Comparison of ENCODE assay signal across 9 cellular contexts in the genomic region with DNA sequence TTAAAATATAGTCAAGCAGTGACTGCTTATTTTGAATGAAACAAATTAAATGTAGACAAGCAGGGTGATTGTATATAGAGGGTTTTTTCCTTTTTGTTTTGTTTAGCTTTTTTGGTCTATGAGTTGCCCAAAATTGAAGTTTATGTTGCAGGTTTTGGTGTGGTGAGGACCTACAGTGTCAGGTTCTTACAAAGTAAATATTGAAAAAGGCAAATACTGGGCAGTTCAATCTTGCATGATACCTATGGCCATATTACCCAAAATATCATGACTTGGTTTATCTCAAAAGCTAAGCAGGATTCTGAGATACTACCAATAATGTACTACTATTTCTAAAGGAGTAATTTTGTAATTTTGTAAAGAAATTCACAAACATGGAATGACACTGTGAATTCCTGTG. TPM values are rescaled to one million over a fixed set of nuclear protein-coding genes. Genes with fewer than 3 reads are reported as not detected.
A peak's percentile ranks its signal among the peaks of the same experiment; 100 is the strongest.
DNase-seq lines count a peak whose midpoint lies in the region; ATAC-seq and TF ChIP-seq lines count a peak whose summit lies in the region.
"Had no signal": no experiment of that assay in that cellular context is flagged by ENCODE, and none has a peak within 500 bp of the region (broad histone marks: within the 10 kb centered on the region; RNA-seq: fewer than 3 reads in every experiment).

No MANE protein-coding gene starts in this region.

- POLR2A ChIA-PET in AG04449 (lab: Yijun Ruan, JAX) (interaction anchor here (1.2 to 4.6 kb wide), 3 partner anchors 8 to 97 kb away, joined by 5 to 60 read pairs (median 55); a partner anchor contains a TSS), IMR-90 (lab: Charles Lee; ENCODE audit: unreplicated experiment) (interaction anchor here (0.5 kb wide), 1 partner anchor 101 kb away, joined by 3 read pairs; no protein-coding TSS in a partner anchor)
- POLR2A ChIA-PET in naive thymus-derived CD8-positive, alpha-beta T cell (lab: Charles Lee): interaction anchor here (4.4 kb wide), 1 partner anchor 29 kb away, joined by 104 read pairs; a partner anchor contains a TSS

- H3K9me1 ChIP-seq in IMR-90 (ENCODE audit: insufficient read depth, low read length): no peaks in the 10 kb centered on the region

- H4K8ac ChIP-seq in IMR-90 (ENCODE audit: low read depth in 2 of 2, low read length in 2 of 2): no peak overlapping the region

- H2BK15ac ChIP-seq in IMR-90 (ENCODE audit: low read depth, low read length): no peak overlapping the region

- H3K79me1 ChIP-seq in IMR-90 (ENCODE audit: low read depth in 1 of 2, low read length in 2 of 2): peaks cover 0 to 21% of the 10 kb centered on the region in 2 experiments; a peak in 2 of 4 replicates

- peak overlapping the region; percentile 98 for H3K4me2 ChIP-seq in IMR-90 (ENCODE audit: low read depth, low read length)

- in situ Hi-C loops in IMR-90 (cut with MboI; ENCODE audit: low sequenced_read_pairs): no loop called here

- H4K5ac ChIP-seq in IMR-90 (ENCODE audit: low read depth, low read length): peak overlapping the region; percentile 67; the same call in 1 of the 2 replicates

- TF ChIP-seq CTCF in AG04449 (IDR thresholded peaks at IDR 0.05; ENCODE audit: insufficient read depth, low read length, missing control alignments) (no peak), IMR-90 (conservative IDR thresholded peaks at IDR 0.05; ENCODE audit: low read depth, low read length) (no peak), chondrocyte (IDR thresholded peaks at IDR 0.05) (no peak)

- CTCF ChIA-PET in AG04449 (lab: Yijun Ruan, JAX): interaction anchor here (1.8 to 5.5 kb wide), 2 partner anchors 16 to 108 kb away, joined by 6 to 59 read pairs; no protein-coding TSS in a partner anchor
- CTCF ChIA-PET in IMR-90 (lab: Yijun Ruan, JAX): interaction anchor here (0.6 to 2.7 kb wide), 3 partner anchors 28 to 117 kb away, joined by 3 to 7 read pairs (median 4); a partner anchor contains a TSS

- H3K23ac ChIP-seq in IMR-90 (ENCODE audit: low read depth, low read length): peak overlapping the region; percentile 40; the same call in 1 of the 2 replicates

- H4K91ac ChIP-seq in IMR-90 (ENCODE audit: insufficient read depth, low read depth, low read length): no peak overlapping the region

- no peak for TF ChIP-seq RAD21 in IMR-90 (IDR thresholded peaks at IDR 0.05; ENCODE audit: low read length)

- no peak overlapping the region; the same call in 1 of the 2 replicates for H3K14ac ChIP-seq in IMR-90 (replicated peaks; ENCODE audit: low read depth, low read length)

- H2AK5ac ChIP-seq in IMR-90 (ENCODE audit: low read depth, low read length): no peak overlapping the region

- no peak overlapping the region; the same call in 1 of the 2 replicates for H3K18ac ChIP-seq in IMR-90 (ENCODE audit: low read depth, low read length)

- H3K56ac ChIP-seq in IMR-90 (ENCODE audit: extremely low read depth, insufficient read depth, low read length): no peak overlapping the region

- no peak for DNase-seq in AG04449 (ENCODE audit: low read depth, low spot score)
- DNase-seq in IMR-90: no peak
- no peak for DNase-seq in chondrocyte (ENCODE audit: low spot score)
- DNase-seq in naive thymus-derived CD8-positive, alpha-beta T cell: no peak
- no peak for DNase-seq in NCI-H345 (lab: John Stamatoyannopoulos, UW)
- DNase-seq in NCI-H774 (lab: John Stamatoyannopoulos, UW): no peak
- no peak for DNase-seq in central memory CD4-positive, alpha-beta T cell
- DNase-seq: activated gamma-delta T cell had no signal

- H2AK9ac ChIP-seq in IMR-90 (replicated peaks; ENCODE audit: low read depth, low read length, poor library complexity): no peak overlapping the region

- H3K9ac ChIP-seq in IMR-90 (ENCODE audit: low read depth, low read length): peak overlapping the region; percentile 84

- peak overlapping the region; percentile 98 for H3K27ac Mint-ChIP-seq in chondrocyte (ENCODE audit: unreplicated experiment)
- peak overlapping the region in 4 of 10 donors; percentile 23 to 69 (median 56) for H3K27ac Mint-ChIP-seq in naive thymus-derived CD8-positive, alpha-beta T cell

- no peak overlapping the region for H2BK20ac ChIP-seq in IMR-90 (ENCODE audit: low read depth, low read length)

- H4K20me1 ChIP-seq in IMR-90 (ENCODE audit: insufficient read depth, low read length): peaks cover 3% of the 10 kb centered on the region; the same call in 1 of the 2 replicates

- H2BK120ac ChIP-seq in IMR-90 (ENCODE audit: low read depth, low read length): no peak overlapping the region

- no peaks in the 10 kb centered on the region for H3K36me3 ChIP-seq in IMR-90 (ENCODE audit: control insufficient read depth, insufficient read depth, low read length)

- no peaks in the 10 kb centered on the region for H3K9me3 ChIP-seq in IMR-90 (ENCODE audit: control insufficient read depth, insufficient read depth, low read length)

- H3K27ac ChIP-seq in IMR-90 (ENCODE audit: insufficient read depth, low read length): peak overlapping the region; percentile 85; the same call in 1 of the 2 replicates

- BruUV-seq in IMR-90 (replicated peaks; lab: Mats Ljungman, UMichigan): no TSS peak

- H3K4me3 Mint-ChIP-seq in chondrocyte (ENCODE audit: unreplicated experiment): peak overlapping the region; percentile 93
- peak overlapping the region; percentile 19 to 97 (median 86) for H3K4me3 Mint-ChIP-seq in naive thymus-derived CD8-positive, alpha-beta T cell

- TF ChIP-seq POLR2A in IMR-90 (IDR thresholded peaks at IDR 0.05; ENCODE audit: low read depth, low read length): no peak

- no peak overlapping the region for H3K4ac ChIP-seq in IMR-90 (ENCODE audit: low read depth, low read length)

- H3K4me1 ChIP-seq in IMR-90 (ENCODE audit: control insufficient read depth, insufficient read depth, low read length): peaks cover 6% of the 10 kb centered on the region

- no peaks in the 10 kb centered on the region for H3K36me3 Mint-ChIP-seq in chondrocyte (ENCODE audit: low read depth)
- no peaks in the 10 kb centered on the region for H3K36me3 Mint-ChIP-seq in naive thymus-derived CD8-positive, alpha-beta T cell

- no peaks in the 10 kb centered on the region for H3K27me3 Mint-ChIP-seq in chondrocyte (ENCODE audit: low read depth)
- H3K27me3 Mint-ChIP-seq in naive thymus-derived CD8-positive, alpha-beta T cell: peaks cover 0 to 2% (median 0%) of the 10 kb centered on the region in 5 donors

- H3K9me3 Mint-ChIP-seq in chondrocyte (ENCODE audit: low read depth): no peaks in the 10 kb centered on the region
- H3K9me3 Mint-ChIP-seq in naive thymus-derived CD8-positive, alpha-beta T cell: no peaks in the 10 kb centered on the region

- no peak overlapping the region for H2AFZ ChIP-seq in IMR-90 (replicated peaks; ENCODE audit: low read length, poor library complexity)

- ATAC-seq in IMR-90 (ENCODE audit: low read depth) (no peak), HG03039 (IDR thresholded peaks at IDR 0.05; ENCODE audit: unreplicated experiment) (no peak)
- no peak for ATAC-seq in naive thymus-derived CD8-positive, alpha-beta T cell

- H3K4me3 ChIP-seq in AG04449 (ENCODE audit: low read depth, low read length) (peak overlapping the region; percentile 61), IMR-90 (ENCODE audit: insufficient read depth, low read depth, low read length) (peak overlapping the region; percentile 80)

- no peaks in the 10 kb centered on the region for H3K27me3 ChIP-seq in IMR-90 (ENCODE audit: control insufficient read depth, insufficient read depth, low read length)

- dilution Hi-C loops in IMR-90 (cut with HindIII; ENCODE audit: low sequenced_read_pairs, unreplicated experiment): no loop called here

- H3K4me1 Mint-ChIP-seq in chondrocyte (ENCODE audit: low read depth): peaks cover 51% of the 10 kb centered on the region
- peaks cover 15 to 59% (median 46%) of the 10 kb centered on the region in 4 donors for H3K4me1 Mint-ChIP-seq in naive thymus-derived CD8-positive, alpha-beta T cell

- intact Hi-C loops in IMR-90 (cut with micrococcal nuclease): no loop called here

- H2BK5ac ChIP-seq in IMR-90 (ENCODE audit: low read depth, low read length, poor library complexity, severe bottlenecking): peak overlapping the region; percentile 100

TF ChIP-seq in IMR-90, 13 proteins besides CTCF, POLR2A, EP300 and RAD21:
- no peak for TF ChIP-seq CEBPB (IDR thresholded peaks at IDR 0.05; ENCODE audit: low read depth, low read length)
- no peak for TF ChIP-seq RFX5 (IDR thresholded peaks at IDR 0.05; ENCODE audit: low read depth, low read length)
- TF ChIP-seq, protein P1, sequence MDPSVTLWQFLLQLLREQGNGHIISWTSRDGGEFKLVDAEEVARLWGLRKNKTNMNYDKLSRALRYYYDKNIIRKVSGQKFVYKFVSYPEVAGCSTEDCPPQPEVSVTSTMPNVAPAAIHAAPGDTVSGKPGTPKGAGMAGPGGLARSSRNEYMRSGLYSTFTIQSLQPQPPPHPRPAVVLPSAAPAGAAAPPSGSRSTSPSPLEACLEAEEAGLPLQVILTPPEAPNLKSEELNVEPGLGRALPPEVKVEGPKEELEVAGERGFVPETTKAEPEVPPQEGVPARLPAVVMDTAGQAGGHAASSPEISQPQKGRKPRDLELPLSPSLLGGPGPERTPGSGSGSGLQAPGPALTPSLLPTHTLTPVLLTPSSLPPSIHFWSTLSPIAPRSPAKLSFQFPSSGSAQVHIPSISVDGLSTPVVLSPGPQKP (IDR thresholded peaks at IDR 0.05; ENCODE audit: borderline replicate concordance, low read depth, low read length): no peak
- no peak for TF ChIP-seq MXI1 (IDR thresholded peaks at IDR 0.05; ENCODE audit: borderline replicate concordance, low read depth, low read length)

RNA-seq across cellular contexts. Expression of a gene that starts 1.8 kb away (rescaled TPM):
- total RNA-seq in IMR-90 (2012; rRNA removed): 30.6 and 76.1 TPM in 2 replicates
- 24.1 and 31.0 TPM in 2 replicates for polyA plus RNA-seq in IMR-90 (2012; rRNA removed)
- 4.0 and 4.1 TPM in 2 replicates for polyA plus RNA-seq in IMR-90 (2012; cell fraction: cytosol; rRNA removed)
- polyA plus RNA-seq in IMR-90 (2012; cell fraction: nucleus; rRNA removed; ENCODE audit: low replicate concordance): 3.2 and 15.4 TPM in 2 replicates
- total RNA-seq in chondrocyte: 103 to 109 TPM (median 109 TPM) in 3 replicates
- 10 to 100 TPM; 16.9 to 23.0 TPM for total RNA-seq in naive thymus-derived CD8-positive, alpha-beta T cell
- 1 to 10 TPM; 3.7 to 6.3 (median 5.8) TPM for polyA plus RNA-seq in naive thymus-derived CD8-positive, alpha-beta T cell

RNA-seq across cellular contexts. Expression of a gene that starts 27.6 kb away (rescaled TPM):
- total RNA-seq in IMR-90 (2012; rRNA removed) (129 and 165 TPM in 2 replicates), chondrocyte (86.5 to 141 TPM (median 92.0 TPM) in 3 replicates)
- 74.7 and 94.7 TPM in 2 replicates for polyA plus RNA-seq in IMR-90 (2012; rRNA removed)
- 14.7 and 36.6 TPM in 2 replicates for polyA plus RNA-seq in IMR-90 (2012; cell fraction: cytosol; rRNA removed)
- 42.8 and 180 TPM in 2 replicates for polyA plus RNA-seq in IMR-90 (2012; cell fraction: nucleus; rRNA removed; ENCODE audit: low replicate concordance)
- 100 to 1,000 TPM; 241 to 249 TPM for total RNA-seq in naive thymus-derived CD8-positive, alpha-beta T cell
- polyA plus RNA-seq in naive thymus-derived CD8-positive, alpha-beta T cell: 10 to 100 TPM; 47.8 to 54.5 (median 49.0) TPM

RNA-seq across cellular contexts. Expression of a gene that starts 39.3 kb away (rescaled TPM):
- total RNA-seq in IMR-90 (2012; rRNA removed) (0.18 and 0.28 TPM in 2 replicates), chondrocyte (0.10 to 0.15 TPM (median 0.10 TPM) in 3 replicates)
- 0.06 and 0.07 TPM in 2 replicates for polyA plus RNA-seq in IMR-90 (2012; rRNA removed)
- polyA plus RNA-seq in IMR-90 (2012; cell fraction: cytosol; rRNA removed): 0.01 and 0.04 TPM in 2 replicates
- not detected in 2 replicates for polyA plus RNA-seq in IMR-90 (2012; cell fraction: nucleus; rRNA removed; ENCODE audit: low replicate concordance)
- under 1 TPM; 0.26 to 0.52 TPM for total RNA-seq in naive thymus-derived CD8-positive, alpha-beta T cell
- polyA plus RNA-seq in naive thymus-derived CD8-positive, alpha-beta T cell: under 1 TPM; 0.05 to 0.39 (median 0.18) TPM
